8 cellular contexts compared by ENCODE assay signal in genomic region chr5:472656-473343, GRCh38. TPM values are rescaled to one million over a fixed set of nuclear protein-coding genes. Genes with fewer than 3 reads are reported as not detected.
DNase-seq lines count a peak whose midpoint lies in the region; ATAC-seq and TF ChIP-seq lines count a peak whose summit lies in the region.

No MANE protein-coding gene starts in this region.

- intact Hi-C loops in heart right ventricle (cut with DNase I) = loop anchor here in 1 of 10 donors (5.0 kb wide), 1 partner anchor 140 kb away; the partner anchor contains the start of gene CEP72
- intact Hi-C loops in posterior vena cava (cut with DNase I) = no loop called here

- H3K27ac Mint-ChIP-seq in type B pancreatic cell = no peak overlapping the region

- peak overlapping the region; percentile 2 to 89 (median 81) for H3K27ac ChIP-seq in heart right ventricle

- TF ChIP-seq CTCF in GM12864 (IDR thresholded peaks at IDR 0.05; ENCODE audit: low read depth, low read length, missing control alignments) = no peak
- peak in 1 of 9 donors; percentile 65 for TF ChIP-seq CTCF in heart right ventricle (IDR thresholded peaks at IDR 0.05)
- TF ChIP-seq CTCF in type B pancreatic cell (conservative IDR thresholded peaks at IDR 0.05) = no peak

- peak overlapping the region; percentile 78 for H3K4me3 Mint-ChIP-seq in type B pancreatic cell

- peaks cover 28% of the 10 kb centered on the region for H3K27me3 ChIP-seq in adipocyte (replicated peaks; ENCODE audit: control insufficient read depth, insufficient read depth, low read length)
- peaks cover 0 to 38% (median 31%) of the 10 kb centered on the region in 7 donors for H3K27me3 ChIP-seq in heart right ventricle

- no peaks in the 10 kb centered on the region for H3K36me3 Mint-ChIP-seq in type B pancreatic cell

- DNase-seq in GM12864 (ENCODE audit: low read depth) (peak; percentile 50), NCI-H1092 (lab: John Stamatoyannopoulos, UW) (peak; percentile 82), SW480 (ENCODE audit: low spot score) (peak; percentile 88), adipocyte (ENCODE audit: low read depth) (peak; percentile 95), heart right ventricle (peak; percentile 91 to 92), posterior vena cava (ENCODE audit: low spot score) (peak; percentile 96), type B pancreatic cell (ENCODE audit: extremely low spot score, unreplicated experiment) (peak; percentile 93)

- H3K9me3 ChIP-seq in adipocyte (ENCODE audit: control insufficient read depth, low read length) = no peaks in the 10 kb centered on the region
- H3K9me3 ChIP-seq in heart right ventricle = no peaks in the 10 kb centered on the region

- peaks cover 7% of the 10 kb centered on the region for H3K4me1 Mint-ChIP-seq in type B pancreatic cell (ENCODE audit: unreplicated experiment)

- H3K9ac ChIP-seq in adipocyte (ENCODE audit: low read length) = peak overlapping the region; percentile 91

- H3K9me3 Mint-ChIP-seq in type B pancreatic cell = no peaks in the 10 kb centered on the region

- WGBS in heart right ventricle, 2 donors = 0 to 1% methylated on average over 38 to 101 of the region's 106 CpGs

- peak overlapping the region; percentile 86 for H3K4me3 ChIP-seq in GM12864 (ENCODE audit: low read depth, low read length)
- H3K4me3 ChIP-seq in adipocyte (ENCODE audit: low read length) = peak overlapping the region; percentile 87
- peak overlapping the region; percentile 63 to 98 (median 90) for H3K4me3 ChIP-seq in heart right ventricle

- H3K4me1 ChIP-seq in adipocyte (ENCODE audit: control insufficient read depth, insufficient read depth, low read length) = peaks cover 20% of the 10 kb centered on the region
- H3K4me1 ChIP-seq in heart right ventricle = peaks cover 9 to 32% (median 22%) of the 10 kb centered on the region in 9 donors

- ATAC-seq in HG02588 (IDR thresholded peaks at IDR 0.05; ENCODE audit: unreplicated experiment) = peak; percentile 69
- peak; percentile 83 to 94 (median 88) for ATAC-seq in heart right ventricle

- no peaks in the 10 kb centered on the region for H3K27me3 Mint-ChIP-seq in type B pancreatic cell

- H3K36me3 ChIP-seq in adipocyte (ENCODE audit: control insufficient read depth, insufficient read depth, low read length, severe bottlenecking) (peaks cover 5% of the 10 kb centered on the region), heart right ventricle (peaks cover 0 to 22% (median 0%) of the 10 kb centered on the region in 9 donors)

RNA-seq across cellular contexts. Expression of gene EXOC3, which starts 29.8 kb away (rescaled TPM):
- 10 to 100 TPM; 35.9 to 44.7 (median 41.0) TPM for total RNA-seq in heart right ventricle
- 10 to 100 TPM; 29.0 to 29.1 TPM for polyA plus RNA-seq in heart right ventricle
- 10 to 100 TPM; 52.6 to 54.2 TPM for total RNA-seq in posterior vena cava
- 62.9 and 64.6 TPM in 2 replicates for total RNA-seq in type B pancreatic cell (ENCODE audit: low replicate concordance)

RNA-seq across cellular contexts. Expression of gene SLC9A3, which starts 51.4 kb away (rescaled TPM):
- total RNA-seq in heart right ventricle (1 to 10 TPM in 7 of 10 donors, under 1 TPM in 3; 0.53 to 1.5 (median 1.1) TPM), posterior vena cava (under 1 TPM; 0.69 to 0.71 TPM), type B pancreatic cell (ENCODE audit: low replicate concordance) (6.4 and 8.0 TPM in 2 replicates)
- polyA plus RNA-seq in heart right ventricle = under 1 TPM; 0.59 to 0.64 TPM

Comparison
In these comparisons a context has a peak if more than half of its experiments do, and no peak if none do; other contexts are left out.
1. Peak in every context shown above with its lines: DNase-seq, ATAC-seq, H3K4me3 ChIP-seq and H3K27ac ChIP-seq.